1 cellular context compared by ENCODE assay signal in the genomic region with DNA sequence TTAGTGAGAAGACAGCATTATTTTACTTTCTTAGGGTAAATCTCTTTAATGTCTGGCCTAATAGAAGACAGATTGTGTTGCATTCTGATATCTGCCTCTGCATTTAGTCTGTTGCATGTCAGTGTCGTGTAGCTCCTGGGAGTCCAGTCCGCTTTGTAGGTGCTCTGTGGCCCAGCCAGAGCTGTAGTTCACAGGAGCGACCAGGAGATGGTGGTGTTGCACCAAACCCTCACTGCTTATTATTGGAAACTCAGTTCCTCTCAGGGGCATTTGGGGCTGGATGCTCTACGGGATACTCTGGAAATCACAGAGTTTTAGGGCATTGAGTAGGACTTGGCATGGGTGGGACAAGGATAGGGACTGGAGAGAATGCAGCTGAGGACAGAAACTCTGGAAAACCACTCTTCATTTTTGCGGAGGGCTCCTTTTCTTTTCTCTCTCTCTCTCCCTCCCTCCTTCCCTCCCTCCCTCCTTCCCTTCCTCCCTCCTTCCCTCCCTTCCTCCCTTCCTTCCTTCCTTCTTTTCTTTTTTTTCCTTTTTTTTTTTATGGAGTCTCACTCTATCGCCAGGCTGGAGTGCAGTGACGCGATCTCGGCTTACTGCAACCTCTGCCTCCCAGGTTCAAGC.
TF ChIP-seq lines count a peak whose summit lies in the region.

No MANE protein-coding gene starts in this region.

TF ChIP-seq in GM12878, 131 proteins besides CTCF, POLR2A, EP300 and RAD21 (continued from another document):
- no peak for TF ChIP-seq E4F1 (IDR thresholded peaks at IDR 0.05; ENCODE audit: borderline replicate concordance, partially characterized antibody)
- TF ChIP-seq RUNX3 (IDR thresholded peaks at IDR 0.05; ENCODE audit: low read length): no peak
- TF ChIP-seq SREBF1 (IDR thresholded peaks at IDR 0.05; ENCODE audit: low read length): no peak
- TF ChIP-seq POU2F2 (IDR thresholded peaks at IDR 0.05; ENCODE audit: borderline replicate concordance, low read depth, low read length): 0 out of 3 replicates have a peak, but pooled peaks have one; percentile 36
- TF ChIP-seq SREBF2 (IDR thresholded peaks at IDR 0.05; ENCODE audit: low read length): no peak
- no peak for TF ChIP-seq CREM (IDR thresholded peaks at IDR 0.05; ENCODE audit: low read depth)
- no peak for TF ChIP-seq E2F8 (IDR thresholded peaks at IDR 0.05; ENCODE audit: low read depth, partially characterized antibody)
- TF ChIP-seq ZNF592 (IDR thresholded peaks at IDR 0.05): 0 out of 2 replicates have a peak, but pooled peaks have one; percentile 23
- TF ChIP-seq MTA3 (IDR thresholded peaks at IDR 0.05; ENCODE audit: borderline replicate concordance, low read length): no peak
- TF ChIP-seq IRF4 (IDR thresholded peaks at IDR 0.05; ENCODE audit: low read depth, low read length): no peak
- TF ChIP-seq SUZ12 (IDR thresholded peaks at IDR 0.05; ENCODE audit: unreplicated experiment): no peak
- TF ChIP-seq NBN (IDR thresholded peaks at IDR 0.05): no peak
- TF ChIP-seq PAX8 (IDR thresholded peaks at IDR 0.05): no peak
- TF ChIP-seq CEBPZ (IDR thresholded peaks at IDR 0.05; ENCODE audit: low read depth, low read length): no peak
- no peak for TF ChIP-seq KDM1A (IDR thresholded peaks at IDR 0.05; ENCODE audit: borderline replicate concordance)
- TF ChIP-seq PML (IDR thresholded peaks at IDR 0.05; ENCODE audit: low read length): no peak
- peak; percentile 58; the same call in 1 of the 2 replicates for TF ChIP-seq SPI1 (IDR thresholded peaks at IDR 0.05; ENCODE audit: borderline replicate concordance, insufficient read depth, low read depth, low read length)
- TF ChIP-seq PAX5 (IDR thresholded peaks at IDR 0.05; ENCODE audit: borderline replicate concordance, low read depth, low read length): no peak
- TF ChIP-seq, protein P1, sequence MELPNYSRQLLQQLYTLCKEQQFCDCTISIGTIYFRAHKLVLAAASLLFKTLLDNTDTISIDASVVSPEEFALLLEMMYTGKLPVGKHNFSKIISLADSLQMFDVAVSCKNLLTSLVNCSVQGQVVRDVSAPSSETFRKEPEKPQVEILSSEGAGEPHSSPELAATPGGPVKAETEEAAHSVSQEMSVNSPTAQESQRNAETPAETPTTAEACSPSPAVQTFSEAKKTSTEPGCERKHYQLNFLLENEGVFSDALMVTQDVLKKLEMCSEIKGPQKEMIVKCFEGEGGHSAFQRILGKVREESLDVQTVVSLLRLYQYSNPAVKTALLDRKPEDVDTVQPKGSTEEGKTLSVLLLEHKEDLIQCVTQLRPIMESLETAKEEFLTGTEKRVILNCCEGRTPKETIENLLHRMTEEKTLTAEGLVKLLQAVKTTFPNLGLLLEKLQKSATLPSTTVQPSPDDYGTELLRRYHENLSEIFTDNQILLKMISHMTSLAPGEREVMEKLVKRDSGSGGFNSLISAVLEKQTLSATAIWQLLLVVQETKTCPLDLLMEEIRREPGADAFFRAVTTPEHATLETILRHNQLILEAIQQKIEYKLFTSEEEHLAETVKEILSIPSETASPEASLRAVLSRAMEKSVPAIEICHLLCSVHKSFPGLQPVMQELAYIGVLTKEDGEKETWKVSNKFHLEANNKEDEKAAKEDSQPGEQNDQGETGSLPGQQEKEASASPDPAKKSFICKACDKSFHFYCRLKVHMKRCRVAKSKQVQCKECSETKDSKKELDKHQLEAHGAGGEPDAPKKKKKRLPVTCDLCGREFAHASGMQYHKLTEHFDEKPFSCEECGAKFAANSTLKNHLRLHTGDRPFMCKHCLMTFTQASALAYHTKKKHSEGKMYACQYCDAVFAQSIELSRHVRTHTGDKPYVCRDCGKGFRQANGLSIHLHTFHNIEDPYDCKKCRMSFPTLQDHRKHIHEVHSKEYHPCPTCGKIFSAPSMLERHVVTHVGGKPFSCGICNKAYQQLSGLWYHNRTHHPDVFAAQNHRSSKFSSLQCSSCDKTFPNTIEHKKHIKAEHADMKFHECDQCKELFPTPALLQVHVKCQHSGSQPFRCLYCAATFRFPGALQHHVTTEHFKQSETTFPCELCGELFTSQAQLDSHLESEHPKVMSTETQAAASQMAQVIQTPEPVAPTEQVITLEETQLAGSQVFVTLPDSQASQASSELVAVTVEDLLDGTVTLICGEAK (IDR thresholded peaks at IDR 0.05; ENCODE audit: borderline replicate concordance): no peak
- peak; percentile 79 for TF ChIP-seq SMC3 (IDR thresholded peaks at IDR 0.05; ENCODE audit: borderline replicate concordance, low read length)
- TF ChIP-seq, protein P2, sequence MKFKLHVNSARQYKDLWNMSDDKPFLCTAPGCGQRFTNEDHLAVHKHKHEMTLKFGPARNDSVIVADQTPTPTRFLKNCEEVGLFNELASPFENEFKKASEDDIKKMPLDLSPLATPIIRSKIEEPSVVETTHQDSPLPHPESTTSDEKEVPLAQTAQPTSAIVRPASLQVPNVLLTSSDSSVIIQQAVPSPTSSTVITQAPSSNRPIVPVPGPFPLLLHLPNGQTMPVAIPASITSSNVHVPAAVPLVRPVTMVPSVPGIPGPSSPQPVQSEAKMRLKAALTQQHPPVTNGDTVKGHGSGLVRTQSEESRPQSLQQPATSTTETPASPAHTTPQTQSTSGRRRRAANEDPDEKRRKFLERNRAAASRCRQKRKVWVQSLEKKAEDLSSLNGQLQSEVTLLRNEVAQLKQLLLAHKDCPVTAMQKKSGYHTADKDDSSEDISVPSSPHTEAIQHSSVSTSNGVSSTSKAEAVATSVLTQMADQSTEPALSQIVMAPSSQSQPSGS (IDR thresholded peaks at IDR 0.05; ENCODE audit: low read length): no peak
- no peak for TF ChIP-seq ZNF384 (IDR thresholded peaks at IDR 0.05; ENCODE audit: borderline replicate concordance, low read depth, low read length)
- TF ChIP-seq NR2F1 (conservative IDR thresholded peaks at IDR 0.05): no peak
- TF ChIP-seq, protein P3, sequence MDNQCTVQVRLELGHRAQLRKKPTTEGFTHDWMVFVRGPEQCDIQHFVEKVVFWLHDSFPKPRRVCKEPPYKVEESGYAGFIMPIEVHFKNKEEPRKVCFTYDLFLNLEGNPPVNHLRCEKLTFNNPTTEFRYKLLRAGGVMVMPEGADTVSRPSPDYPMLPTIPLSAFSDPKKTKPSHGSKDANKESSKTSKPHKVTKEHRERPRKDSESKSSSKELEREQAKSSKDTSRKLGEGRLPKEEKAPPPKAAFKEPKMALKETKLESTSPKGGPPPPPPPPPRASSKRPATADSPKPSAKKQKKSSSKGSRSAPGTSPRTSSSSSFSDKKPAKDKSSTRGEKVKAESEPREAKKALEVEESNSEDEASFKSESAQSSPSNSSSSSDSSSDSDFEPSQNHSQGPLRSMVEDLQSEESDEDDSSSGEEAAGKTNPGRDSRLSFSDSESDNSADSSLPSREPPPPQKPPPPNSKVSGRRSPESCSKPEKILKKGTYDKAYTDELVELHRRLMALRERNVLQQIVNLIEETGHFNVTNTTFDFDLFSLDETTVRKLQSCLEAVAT (IDR thresholded peaks at IDR 0.05): no peak
- TF ChIP-seq, protein P4, sequence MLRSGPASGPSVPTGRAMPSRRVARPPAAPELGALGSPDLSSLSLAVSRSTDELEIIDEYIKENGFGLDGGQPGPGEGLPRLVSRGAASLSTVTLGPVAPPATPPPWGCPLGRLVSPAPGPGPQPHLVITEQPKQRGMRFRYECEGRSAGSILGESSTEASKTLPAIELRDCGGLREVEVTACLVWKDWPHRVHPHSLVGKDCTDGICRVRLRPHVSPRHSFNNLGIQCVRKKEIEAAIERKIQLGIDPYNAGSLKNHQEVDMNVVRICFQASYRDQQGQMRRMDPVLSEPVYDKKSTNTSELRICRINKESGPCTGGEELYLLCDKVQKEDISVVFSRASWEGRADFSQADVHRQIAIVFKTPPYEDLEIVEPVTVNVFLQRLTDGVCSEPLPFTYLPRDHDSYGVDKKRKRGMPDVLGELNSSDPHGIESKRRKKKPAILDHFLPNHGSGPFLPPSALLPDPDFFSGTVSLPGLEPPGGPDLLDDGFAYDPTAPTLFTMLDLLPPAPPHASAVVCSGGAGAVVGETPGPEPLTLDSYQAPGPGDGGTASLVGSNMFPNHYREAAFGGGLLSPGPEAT (IDR thresholded peaks at IDR 0.05; ENCODE audit: low read depth): no peak
- TF ChIP-seq HCFC1 (IDR thresholded peaks at IDR 0.05; ENCODE audit: low read length): no peak
